ENCODE assay signal across 10 cellular contexts in genomic region chr20:63027425-63028389, GRCh38. TPM values are rescaled to one million over a fixed set of nuclear protein-coding genes. Genes with fewer than 3 reads are reported as not detected.
DNase-seq lines count a peak whose midpoint lies in the region; ATAC-seq and TF ChIP-seq lines count a peak whose summit lies in the region.
"Had no signal": no experiment of that assay in that cellular context is flagged by ENCODE, and none has a peak within 500 bp of the region (broad histone marks: within the 10 kb centered on the region; RNA-seq: fewer than 3 reads in every experiment).

No MANE protein-coding gene starts in this region.

- no peak for TF ChIP-seq RAD21 in HCT116 (IDR thresholded peaks at IDR 0.05; ENCODE audit: low read depth)

- POLR2A ChIA-PET in HCT116 (lab: Charles Lee) (no interaction called here), WTC11 (lab: Charles Lee) (interaction anchor here (1.0 kb wide), 2 partner anchors 8 to 19 kb away, joined by 3 read pairs; no protein-coding TSS in a partner anchor)

- H3K79me1 ChIP-seq in neuronal stem cell (ENCODE audit: low read depth, low read length) = no peaks in the 10 kb centered on the region

- H3K4me1 Mint-ChIP-seq in WTC11 = peaks cover 27% of the 10 kb centered on the region

- H2BK15ac ChIP-seq in neuronal stem cell (ENCODE audit: low read length) = peak overlapping the region; percentile 90

- H2BK12ac ChIP-seq in neuronal stem cell (ENCODE audit: low read length) = no peak overlapping the region

- H3K4me3 Mint-ChIP-seq in WTC11 = peak overlapping the region; percentile 57

- no peaks in the 10 kb centered on the region for H3K79me2 ChIP-seq in HCT116 (ENCODE audit: insufficient read depth, low read length)

- no peak overlapping the region for H3K23ac ChIP-seq in neuronal stem cell (ENCODE audit: low read depth, low read length, poor library complexity)

- H3K18ac ChIP-seq in neuronal stem cell (ENCODE audit: low read length) = peak overlapping the region; percentile 52

- no peaks in the 10 kb centered on the region for H3K36me3 Mint-ChIP-seq in WTC11

- DNase-seq in NCI-H748 (lab: John Stamatoyannopoulos, UW; ENCODE audit: unreplicated experiment) = peak; percentile 28
- no peak for DNase-seq in NCI-H748 treated with DMSO at 0.1 percent for 48 hours (lab: John Stamatoyannopoulos, UW)
- DNase-seq in HCT116 (ENCODE audit: low read depth, low spot score) = no peak
- peak; percentile 40 for DNase-seq in WTC11 (ENCODE audit: low spot score)
- DNase-seq in neuronal stem cell (ENCODE audit: low spot score) = no peak
- DNase-seq in NCI-H2081 treated with DMSO at 0.1 percent for 48 hours (lab: John Stamatoyannopoulos, UW) = no peak
- DNase-seq in stimulated activated CD4-positive, alpha-beta T cell treated with anti-CD3 and anti-CD28 coated beads, Interleukin-4, amount 100 ng/mL, for 24 hours = no peak
- DNase-seq in activated CD4-positive, CD25-positive, alpha-beta regulatory T cell treated with anti-CD3 and anti-CD28 coated beads, Interleukin-2, amount 50 U/mL, for 72 hours = no peak
- DNase-seq: colonic mucosa had no signal

- H3K9ac ChIP-seq in HCT116 (ENCODE audit: low read length) = no peak overlapping the region
- H3K9ac ChIP-seq in neuronal stem cell (ENCODE audit: low read depth, low read length, poor library complexity) = no peak overlapping the region

- peaks cover 6% of the 10 kb centered on the region for H3K27me3 Mint-ChIP-seq in WTC11 (ENCODE audit: low read depth)

- WGBS in neuronal stem cell (ENCODE audit: extremely low coverage in 2 of 2, insufficient read length in 2 of 2, insufficient replicate concordance in 1 of 2), 2 donors = no CpG with 5 or more reads among the region's 41 CpGs

- H3K4ac ChIP-seq in neuronal stem cell (ENCODE audit: low read length) = no peak overlapping the region

- H3K9me3 ChIP-seq in HCT116 (ENCODE audit: control insufficient read depth in 1 of 2, insufficient read depth in 1 of 2, low read depth in 1 of 2, low read length in 2 of 2) (no peaks in the 10 kb centered on the region), neuronal stem cell (replicated peaks in 1 of 2; ENCODE audit: control insufficient read depth in 2 of 2, insufficient read depth in 1 of 2, low read depth in 1 of 2, low read length in 2 of 2) (no peaks in the 10 kb centered on the region)
- H3K9me3 ChIP-seq: colonic mucosa had no signal

- H3K27ac Mint-ChIP-seq in WTC11 = peak overlapping the region; percentile 80; the same call in 1 of the 2 replicates

- no peak overlapping the region for H3K4me3 ChIP-seq in HCT116 (replicated peaks in 1 of 2; ENCODE audit: low read depth in 1 of 2, low read length in 2 of 2)
- no peak overlapping the region for H3K4me3 ChIP-seq in neuronal stem cell (ENCODE audit: low read length in 2 of 2)
- H3K4me3 ChIP-seq: colonic mucosa had no signal

- H3K36me3 ChIP-seq in HCT116 (ENCODE audit: control insufficient read depth in 1 of 2, insufficient read depth in 2 of 2, low read length in 2 of 2) = no peaks in the 10 kb centered on the region
- no peaks in the 10 kb centered on the region for H3K36me3 ChIP-seq in neuronal stem cell (replicated peaks in 1 of 2; ENCODE audit: control insufficient read depth in 2 of 2, insufficient read depth in 2 of 2, low read length in 2 of 2)
- H3K36me3 ChIP-seq: colonic mucosa had no signal

- ATAC-seq in HCT116 = peak; percentile 51
- peak; percentile 40 for ATAC-seq in WTC11

- H3K4me1 ChIP-seq in HCT116 (ENCODE audit: control insufficient read depth in 1 of 2, insufficient read depth in 2 of 2, low read length in 2 of 2) = no peaks in the 10 kb centered on the region
- peaks cover 13 to 18% of the 10 kb centered on the region in 2 donors for H3K4me1 ChIP-seq in neuronal stem cell (ENCODE audit: control insufficient read depth in 2 of 2, insufficient read depth in 1 of 2, low read depth in 1 of 2, low read length in 2 of 2)
- H3K4me1 ChIP-seq: colonic mucosa had no signal

- peak overlapping the region; percentile 82 for H2AK5ac ChIP-seq in neuronal stem cell (ENCODE audit: low read depth, low read length)

- TF ChIP-seq POLR2A in HCT116 (IDR thresholded peaks at IDR 0.05; ENCODE audit: borderline replicate concordance, extremely low read depth, insufficient read depth, insufficient read length) = no peak

- H3K9me2 ChIP-seq in HCT116 (ENCODE audit: insufficient read depth) = no peaks in the 10 kb centered on the region

- H2BK120ac ChIP-seq in neuronal stem cell (ENCODE audit: low read depth, low read length) = peak overlapping the region; percentile 52

- no peaks in the 10 kb centered on the region for H4K20me1 ChIP-seq in HCT116 (ENCODE audit: insufficient read depth)

- H3K9me3 Mint-ChIP-seq in WTC11 = no peaks in the 10 kb centered on the region

- intact Hi-C loops in HCT116 (cut with micrococcal nuclease) = no loop called here

- peak overlapping the region; percentile 58 for H2BK5ac ChIP-seq in neuronal stem cell (ENCODE audit: low read length)

- H4K91ac ChIP-seq in neuronal stem cell (ENCODE audit: low read depth, low read length, poor library complexity) = no peak overlapping the region

- TF ChIP-seq CTCF in HCT116 (IDR thresholded peaks at IDR 0.05 in 2 of 3, conservative IDR thresholded peaks at IDR 0.05 in 1 of 3; ENCODE audit: borderline replicate concordance in 1 of 3, insufficient read depth in 1 of 3, low read depth in 2 of 3, low read length in 2 of 3) (no peak), WTC11 (IDR thresholded peaks at IDR 0.05) (no peak)

- H2AFZ ChIP-seq in HCT116 (ENCODE audit: low read depth, low read length, poor library complexity, severe bottlenecking) (no peak overlapping the region), neuronal stem cell (ENCODE audit: low read length) (no peak overlapping the region)

- RAD21 ChIA-PET in HCT116 (lab: Charles Lee; ENCODE audit: low non-redundant PET in 1 of 2, low total read pairs in 2 of 2, uncharacterized antibody in 2 of 2, unreplicated experiment in 2 of 2) = no interaction called here

- H3K14ac ChIP-seq in neuronal stem cell (ENCODE audit: low read length) = no peak overlapping the region

- BruUV-seq in HCT116 (replicated peaks; lab: Mats Ljungman, UMichigan) = no TSS peak

- H3K27ac ChIP-seq in HCT116 (ENCODE audit: low read depth, low read length) (no peak overlapping the region), neuronal stem cell (replicated peaks; ENCODE audit: low read length) (no peak overlapping the region)
- H3K27ac ChIP-seq: colonic mucosa had no signal

- CTCF ChIA-PET in HCT116 (lab: Charles Lee) (no interaction called here), WTC11 (lab: Charles Lee) (interaction anchor here (0.6 to 1.8 kb wide), 7 partner anchors 19 to 147 kb away, joined by 3 to 16 read pairs (median 4); no protein-coding TSS in a partner anchor)

- H3K27me3 ChIP-seq in HCT116 (ENCODE audit: insufficient read depth, low read length) (peaks cover 12% of the 10 kb centered on the region; the same call in 1 of the 2 replicates), neuronal stem cell (ENCODE audit: control insufficient read depth in 3 of 3, insufficient read depth in 3 of 3, low read depth in 1 of 3, low read length in 3 of 3) (peaks cover 0 to 33% (median 9%) of the 10 kb centered on the region in 3 experiments)

- no peak overlapping the region for H4K8ac ChIP-seq in neuronal stem cell (ENCODE audit: low read depth, low read length)

- H3K4me2 ChIP-seq in HCT116 (ENCODE audit: low read length) (no peak overlapping the region), neuronal stem cell (ENCODE audit: insufficient read depth, low read length, poor library complexity, severe bottlenecking) (peak overlapping the region; percentile 15)

TF ChIP-seq in HCT116, 20 proteins besides CTCF, POLR2A, EP300 and RAD21 (continues in another document):
- no peak for TF ChIP-seq FOSL1 (IDR thresholded peaks at IDR 0.05; ENCODE audit: low read depth)
- no peak for TF ChIP-seq EGR1 (IDR thresholded peaks at IDR 0.05; ENCODE audit: low read depth)
- TF ChIP-seq ATF3 (IDR thresholded peaks at IDR 0.05) = no peak
- no peak for TF ChIP-seq ELF1 (IDR thresholded peaks at IDR 0.05; ENCODE audit: borderline replicate concordance, low read depth)
- TF ChIP-seq ZNF274 (IDR thresholded peaks at IDR 0.05; ENCODE audit: low read depth, low read length) = no peak
- TF ChIP-seq YY1 (IDR thresholded peaks at IDR 0.05; ENCODE audit: extremely low read depth, insufficient replicate concordance, low read depth, low read length) = no peak
- no peak for TF ChIP-seq EZH2phosphoT487 (IDR thresholded peaks at IDR 0.05; ENCODE audit: borderline replicate concordance)
- TF ChIP-seq ZFX (IDR thresholded peaks at IDR 0.05) = no peak
- no peak for TF ChIP-seq SIN3A (IDR thresholded peaks at IDR 0.05; ENCODE audit: low read depth)
- TF ChIP-seq CEBPB (IDR thresholded peaks at IDR 0.05; ENCODE audit: low read depth) = no peak
- TF ChIP-seq CBX3 (IDR thresholded peaks at IDR 0.05; ENCODE audit: low read depth) = no peak
- no peak for TF ChIP-seq POLR2AphosphoS5 (IDR thresholded peaks at IDR 0.05; ENCODE audit: low read depth, low read length)

TF ChIP-seq in WTC11, 78 proteins besides CTCF, POLR2A, EP300 and RAD21 (continues in another document):
- TF ChIP-seq IRF2 (CRISPR knock-in tag; IDR thresholded peaks at IDR 0.05; ENCODE audit: borderline replicate concordance, low read depth) = no peak
- no peak for TF ChIP-seq ZSCAN18 (CRISPR knock-in tag; IDR thresholded peaks at IDR 0.05)
- no peak for TF ChIP-seq TP53 (CRISPR knock-in tag; IDR thresholded peaks at IDR 0.05)
- no peak for TF ChIP-seq NFATC4 (CRISPR knock-in tag; IDR thresholded peaks at IDR 0.05)
- no peak for TF ChIP-seq GRHL2 (CRISPR knock-in tag; IDR thresholded peaks at IDR 0.05; ENCODE audit: insufficient replicate concordance, severe bottlenecking)

RNA-seq across cellular contexts. Expression of gene BHLHE23, which starts 20.9 kb away (rescaled TPM):
- total RNA-seq in HCT116 (2021; ENCODE audit: unreplicated experiment) = not detected
- polyA plus RNA-seq in HCT116 (2012) = not detected in 2 replicates
- total RNA-seq in WTC11 (2021) = 0.57 to 1.3 TPM (median 0.66 TPM) in 3 replicates
- not detected for polyA plus RNA-seq in neuronal stem cell (2013, experiment 1 of 2)
- not detected for polyA plus RNA-seq in neuronal stem cell (2013, experiment 2 of 2)
- total RNA-seq: activated CD8-positive, alpha-beta memory T cell treated with anti-CD3 and anti-CD28 coated beads for 36 hours; colonic mucosa had no signal

Comparison
In these comparisons a context has a peak if more than half of its experiments do, and no peak if none do; other contexts are left out.
1. DNase-seq: peak in NCI-H748 (single experiment) and WTC11 (single experiment); none in NCI-H748 treated with DMSO at 0.1 percent for 48 hours (single experiment), HCT116 (single experiment), neuronal stem cell (single experiment), NCI-H2081 treated with DMSO at 0.1 percent for 48 hours (single experiment), stimulated activated CD4-positive, alpha-beta T cell treated with anti-CD3 and anti-CD28 coated beads, Interleukin-4, amount 100 ng/mL, for 24 hours (single experiment) and activated CD4-positive, CD25-positive, alpha-beta regulatory T cell treated with anti-CD3 and anti-CD28 coated beads, Interleukin-2, amount 50 U/mL, for 72 hours (single experiment).